Comparison of ENCODE assay signal across 8 cellular contexts in genomic region chr12:22626429-22626828, GRCh38. TPM values are rescaled to one million over a fixed set of nuclear protein-coding genes. Genes with fewer than 3 reads are reported as not detected.
DNase-seq lines count a peak whose midpoint lies in the region; ATAC-seq, FAIRE-seq and TF ChIP-seq lines count a peak whose summit lies in the region.

No MANE protein-coding gene starts in this region.

- H3K36me3 ChIP-seq in astrocyte (ENCODE audit: insufficient read depth, low read length) (no peaks in the 10 kb centered on the region), liver (ENCODE audit: control insufficient read depth in 4 of 4, insufficient read depth in 3 of 4, low read depth in 1 of 4, low read length in 3 of 4) (no peaks in the 10 kb centered on the region)

- peak; percentile 41 for ATAC-seq in GM21526 (IDR thresholded peaks at IDR 0.05; ENCODE audit: low FRiP score, unreplicated experiment)

- no peak for TF ChIP-seq CTCF in GM10266 (IDR thresholded peaks at IDR 0.05; ENCODE audit: control insufficient read depth, insufficient read depth, low read depth, missing control alignments)
- TF ChIP-seq CTCF in astrocyte (IDR thresholded peaks at IDR 0.05; ENCODE audit: insufficient read depth, low read depth, low read length) = no peak
- TF ChIP-seq CTCF in liver (IDR thresholded peaks at IDR 0.05; ENCODE audit: low read depth, low read length, missing input control) = no peak

- H3K4me3 ChIP-seq in astrocyte (ENCODE audit: insufficient read depth, low read depth, low read length) (peak overlapping the region; percentile 100), liver (ENCODE audit: low read depth in 1 of 3, low read length in 3 of 3) (peak overlapping the region; percentile 50 to 99 (median 82))

- H3K9ac ChIP-seq in astrocyte (ENCODE audit: low read length) (peak overlapping the region; percentile 99), liver (ENCODE audit: low read depth in 1 of 2, low read length in 2 of 2) (peak overlapping the region; percentile 67 to 99)

- H3K4me1 Mint-ChIP-seq in astrocyte (ENCODE audit: low read depth, unreplicated experiment) = peaks cover 16% of the 10 kb centered on the region

- peak overlapping the region; percentile 92 for H3K4me2 ChIP-seq in astrocyte (ENCODE audit: low read length)

- peaks cover 10% of the 10 kb centered on the region for H4K20me1 ChIP-seq in astrocyte (ENCODE audit: insufficient read depth, low read length)

- H3K79me2 ChIP-seq in astrocyte (ENCODE audit: insufficient read depth, low read length) = peaks cover 55% of the 10 kb centered on the region

- DNase-seq in GM10266 (ENCODE audit: extremely low spot score) (peak; percentile 56), LHCN-M2 (ENCODE audit: low read depth) (peak; percentile 20), astrocyte (ENCODE audit: low read depth) (peak; percentile 44), stromal cell of bone marrow (ENCODE audit: low read depth) (peak; percentile 26), hepatic stellate cell (ENCODE audit: low spot score) (no peak), activated gamma-delta T cell (lab: John Stamatoyannopoulos, UW) (no peak)

- TF ChIP-seq RAD21 in liver (IDR thresholded peaks at IDR 0.05) = no peak

- no peak for FAIRE-seq in astrocyte (lab: Jason Lieb, UNC)

- no peak overlapping the region for H2AFZ ChIP-seq in astrocyte (ENCODE audit: low read depth, low read length)

- H3K36me3 Mint-ChIP-seq in astrocyte (ENCODE audit: low read depth, unreplicated experiment) = no peaks in the 10 kb centered on the region

- H3K27me3 Mint-ChIP-seq in astrocyte (ENCODE audit: low read depth, unreplicated experiment) = no peaks in the 10 kb centered on the region

- H3K27ac ChIP-seq in astrocyte (ENCODE audit: low read depth, low read length) = peak overlapping the region; percentile 96
- peak overlapping the region; percentile 97 for H3K27ac ChIP-seq in liver (ENCODE audit: low read depth in 1 of 2, low read length in 2 of 2)

- H3K4me1 ChIP-seq in astrocyte (ENCODE audit: insufficient read depth, low read length) (peaks cover 15% of the 10 kb centered on the region), liver (ENCODE audit: control insufficient read depth in 4 of 4, insufficient read depth in 4 of 4, low read length in 3 of 4) (peaks cover 0 to 26% (median 9%) of the 10 kb centered on the region in 4 donors)

- H3K9me3 ChIP-seq in astrocyte (ENCODE audit: insufficient read depth, low read depth, low read length) (no peaks in the 10 kb centered on the region), liver (ENCODE audit: control insufficient read depth in 4 of 4, low read length in 3 of 4) (no peaks in the 10 kb centered on the region)

- 18% methylated on average over 4 of the region's 4 CpGs for WGBS in liver

- peak overlapping the region; percentile 99 for H3K4me3 Mint-ChIP-seq in astrocyte (ENCODE audit: unreplicated experiment)

- H3K27ac Mint-ChIP-seq in astrocyte (ENCODE audit: unreplicated experiment) = peak overlapping the region; percentile 94

- no peaks in the 10 kb centered on the region for H3K27me3 ChIP-seq in astrocyte (ENCODE audit: insufficient read depth, low read length)
- no peaks in the 10 kb centered on the region for H3K27me3 ChIP-seq in liver (ENCODE audit: control insufficient read depth in 4 of 4, insufficient read depth in 4 of 4, low read length in 3 of 4)

- H3K9me3 Mint-ChIP-seq in astrocyte (ENCODE audit: unreplicated experiment) = no peaks in the 10 kb centered on the region

TF ChIP-seq in liver, 16 proteins besides CTCF, POLR2A, EP300 and RAD21:
- no peak for TF ChIP-seq FOXA2 (IDR thresholded peaks at IDR 0.05)
- TF ChIP-seq YY1 (IDR thresholded peaks at IDR 0.05) = peak; percentile 6

RNA-seq across cellular contexts. Expression of gene ETNK1, which starts 1.5 kb away (rescaled TPM):
- total RNA-seq in LHCN-M2 (2014; rRNA removed) (24.9 and 25.8 TPM in 2 replicates), astrocyte (44.2 and 50.0 TPM in 2 replicates), liver (10 to 100 TPM; 31.4 to 51.4 TPM)
- polyA plus RNA-seq in LHCN-M2 (2012) = 9.1 TPM
- polyA plus RNA-seq in liver = 10 to 100 TPM; 15.6 to 22.7 TPM

Comparison
In these comparisons a context has a peak if more than half of its experiments do, and no peak if none do; other contexts are left out.
1. DNase-seq: peak in GM10266 (single experiment), LHCN-M2 (single experiment), astrocyte (single experiment) and stromal cell of bone marrow (single experiment); none in hepatic stellate cell (single experiment) and activated gamma-delta T cell (single experiment).